14 cellular contexts compared by ENCODE assay signal in the genomic region with DNA sequence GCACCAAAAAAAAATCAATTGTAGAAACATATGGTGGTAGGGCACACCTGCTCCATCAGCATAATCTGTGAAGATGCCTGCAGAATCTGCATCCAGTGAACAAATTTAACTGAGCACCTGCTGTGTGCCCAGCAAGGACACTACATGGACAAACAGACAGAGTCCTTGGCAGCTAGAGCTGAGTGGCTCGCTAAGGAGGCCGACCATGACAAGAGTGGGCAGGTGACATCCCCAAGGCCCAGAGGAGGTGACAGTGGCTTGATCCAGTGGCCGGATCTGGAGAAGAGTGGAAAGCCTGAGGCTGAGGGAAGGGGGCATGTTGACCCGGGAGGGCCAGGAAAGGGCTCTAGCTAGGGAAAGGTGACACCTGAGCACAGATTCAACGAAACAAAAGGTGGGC.
DNase-seq lines count a peak whose midpoint lies in the region; ATAC-seq and TF ChIP-seq lines count a peak whose summit lies in the region.
"Had no signal": no experiment of that assay in that cellular context is flagged by ENCODE, and none has a peak within 500 bp of the region (broad histone marks: within the 10 kb centered on the region; RNA-seq: fewer than 3 reads in every experiment).

No MANE protein-coding gene starts in this region.

- H3K4me3 ChIP-seq in BLaER1 treated with 17β-estradiol and CSF1 and Interleukin-3, amounts not matched to agents 10 nM and 100 nM, result no peak overlapping the region

- no peak overlapping the region for H3K27ac ChIP-seq in BLaER1 treated with 17β-estradiol and CSF1 and Interleukin-3, amounts not matched to agents 10 nM and 100 nM
- H3K27ac ChIP-seq in VCaP, result peak overlapping the region; percentile 71

- H3K4me2 ChIP-seq in BLaER1 treated with 17β-estradiol and CSF1 and Interleukin-3, amounts not matched to agents 10 nM and 100 nM, result peak overlapping the region in 10 of 11 experiments; percentile 51 to 89 (median 77); a peak in 17 of 22 replicates

- H3K27me3 ChIP-seq in BLaER1 treated with 17β-estradiol and CSF1 and Interleukin-3, amounts not matched to agents 10 nM and 100 nM, result 0 out of 22 replicates have a peak, but pooled peaks cover 0 to 4% (median 0%) of the 10 kb centered on the region in 11 experiments

- no peak for TF ChIP-seq CTCF in VCaP (conservative IDR thresholded peaks at IDR 0.05)

- H3K9ac ChIP-seq in BLaER1 treated with 17β-estradiol and CSF1 and Interleukin-3, amounts not matched to agents 10 nM and 100 nM, result 0 out of 22 replicates have a peak overlapping the region, but pooled peaks of 1 of the 11 experiments have one; percentile 40

- peaks cover 0 to 20% (median 10%) of the 10 kb centered on the region in 11 experiments; a peak in 12 of 22 replicates for H3K36me3 ChIP-seq in BLaER1 treated with 17β-estradiol and CSF1 and Interleukin-3, amounts not matched to agents 10 nM and 100 nM

- peaks cover 0 to 7% (median 0%) of the 10 kb centered on the region in 11 experiments; a peak in 2 of 22 replicates for H3K9me3 ChIP-seq in BLaER1 treated with 17β-estradiol and CSF1 and Interleukin-3, amounts not matched to agents 10 nM and 100 nM (replicated peaks in 1 of 11)
- H3K9me3 ChIP-seq: Caco-2 had no signal

- H3K4me1 ChIP-seq in BLaER1 treated with 17β-estradiol and CSF1 and Interleukin-3, amounts not matched to agents 10 nM and 100 nM, result peaks cover 32 to 94% (median 82%) of the 10 kb centered on the region in 10 experiments

- DNase-seq in islet precursor cell, result peak; percentile 32
- DNase-seq in stimulated activated CD8-positive, alpha-beta memory T cell treated with anti-CD3 and anti-CD28 coated beads, Interleukin-4, amount 100 ng/mL, for 48 hours, result peak; percentile 3
- no peak for DNase-seq in NCI-H1694 (lab: John Stamatoyannopoulos, UW)
- DNase-seq: Caco-2, NCI-H1417, NCI-H2171, NCI-H446 treated with DMSO at 0.1 percent for 48 hours, OCI-M1, RPMI8226, SIG-M5 had no signal

- ATAC-seq in GM19395 (IDR thresholded peaks at IDR 0.05; ENCODE audit: unreplicated experiment) (no peak), HG02763 (IDR thresholded peaks at IDR 0.05; ENCODE audit: unreplicated experiment) (no peak)

- H4K20me1 ChIP-seq in BLaER1 treated with 17β-estradiol and CSF1 and Interleukin-3, amounts not matched to agents 10 nM and 100 nM, result peaks cover 0 to 57% (median 34%) of the 10 kb centered on the region in 11 experiments; a peak in 16 of 22 replicates
